In the genomic region with DNA sequence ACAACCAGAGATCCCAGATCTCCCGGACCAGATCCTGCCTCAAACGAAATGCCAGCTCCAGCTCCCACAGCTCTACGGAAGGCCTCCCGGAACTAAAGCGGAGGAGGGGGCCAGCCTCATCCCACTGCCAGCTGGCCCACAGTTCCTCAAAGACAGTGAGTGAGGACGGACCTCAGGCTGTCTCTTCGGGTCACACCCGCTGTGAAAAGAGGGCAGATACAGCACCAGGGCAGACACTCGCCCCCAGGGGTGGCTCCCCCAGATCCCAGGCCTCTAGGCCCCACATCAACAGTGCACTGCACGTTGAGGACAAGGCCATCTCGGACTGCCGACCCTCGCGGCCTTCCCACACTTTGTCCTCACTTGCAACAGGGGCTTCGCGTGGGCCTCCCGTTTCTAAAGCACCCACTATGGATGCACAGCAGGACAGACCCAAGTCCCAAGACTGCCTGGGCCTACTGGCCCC, we compare ENCODE assay signal across 8 cellular contexts.
A peak's percentile ranks its signal among the peaks of the same experiment; 100 is the strongest.
DNase-seq lines count a peak whose midpoint lies in the region; ATAC-seq, FAIRE-seq and TF ChIP-seq lines count a peak whose summit lies in the region.
"Not testable (repeated sequence)": the region's sequence is repeated elsewhere in the genome, so short reads cannot be mapped to it uniquely, and the experiment has no call there.

No MANE protein-coding gene starts in this region.

- H3K27ac ChIP-seq in pancreas = not testable (repeated sequence)
- H3K27ac ChIP-seq in substantia nigra (ENCODE audit: low read depth, low read length, poor library complexity, severe bottlenecking) = peak overlapping the region; percentile 87

- DNase-seq in EH (ENCODE audit: low read depth) (peak; percentile 0), SK-N-DZ (ENCODE audit: low spot score) (peak; percentile 35), Right ventricle myocardium inferior (ENCODE audit: missing footprints) (peak; percentile 79), lower leg skin (ENCODE audit: low spot score in 2 of 2) (peak; percentile 27 to 92), pancreas (peak; percentile 14 to 92 (median 52))
- DNase-seq in activated effector memory CD4-positive, alpha-beta T cell treated with Interleukin-2 at 50 U/mL for 16 hours = peak; percentile 2
- DNase-seq in central memory CD8-positive, alpha-beta T cell (ENCODE audit: low spot score in 2 of 2) = peak; percentile 36 to 46
- not testable (repeated sequence) for DNase-seq in substantia nigra (lab: John Stamatoyannopoulos, UW)

- H3K27me3 Mint-ChIP-seq in central memory CD8-positive, alpha-beta T cell = not testable (repeated sequence)

- H3K27me3 ChIP-seq in pancreas = not testable (repeated sequence)

- peaks cover 13% of the 10 kb centered on the region for H3K36me3 Mint-ChIP-seq in central memory CD8-positive, alpha-beta T cell (ENCODE audit: insufficient read depth)

- H3K4me1 Mint-ChIP-seq in central memory CD8-positive, alpha-beta T cell = peaks cover 41% of the 10 kb centered on the region

- H3K27ac Mint-ChIP-seq in central memory CD8-positive, alpha-beta T cell (ENCODE audit: low read depth) = peak overlapping the region; percentile 64

- H3K4me3 ChIP-seq in lower leg skin (ENCODE audit: low read depth, poor library complexity, severe bottlenecking); pancreas: not testable (repeated sequence)

- not testable (repeated sequence) for H3K9me3 Mint-ChIP-seq in central memory CD8-positive, alpha-beta T cell

- intact Hi-C loops in Right ventricle myocardium inferior (cut with DNase I); lower leg skin (cut with DNase I; ENCODE audit: low total_unique reads); pancreas (cut with DNase I): not testable (repeated sequence)

- not testable (repeated sequence) for ATAC-seq in central memory CD8-positive, alpha-beta T cell (replicated peaks; ENCODE audit: extremely low read depth, poor library complexity, severe bottlenecking); Right ventricle myocardium inferior; pancreas

- H3K4me3 Mint-ChIP-seq in central memory CD8-positive, alpha-beta T cell = not testable (repeated sequence)

- FAIRE-seq in pancreas (lab: Jason Lieb, UNC) = not testable (repeated sequence)

- not testable (repeated sequence) for H3K9me3 ChIP-seq in pancreas

- TF ChIP-seq POLR2A in lower leg skin (IDR thresholded peaks at IDR 0.05) = not testable (repeated sequence)

- not testable (repeated sequence) for TF ChIP-seq CTCF in lower leg skin (IDR thresholded peaks at IDR 0.05); pancreas (IDR thresholded peaks at IDR 0.05)

- WGBS in lower leg skin, 2 donors = 93% methylated on average over 17 of the region's 17 CpGs
- WGBS in pancreas, 2 donors = 93 to 95% methylated on average over 17 of the region's 17 CpGs

- not testable (repeated sequence) for H3K36me3 ChIP-seq in pancreas

- H3K4me1 ChIP-seq in pancreas = not testable (repeated sequence)
